In the genomic region with DNA sequence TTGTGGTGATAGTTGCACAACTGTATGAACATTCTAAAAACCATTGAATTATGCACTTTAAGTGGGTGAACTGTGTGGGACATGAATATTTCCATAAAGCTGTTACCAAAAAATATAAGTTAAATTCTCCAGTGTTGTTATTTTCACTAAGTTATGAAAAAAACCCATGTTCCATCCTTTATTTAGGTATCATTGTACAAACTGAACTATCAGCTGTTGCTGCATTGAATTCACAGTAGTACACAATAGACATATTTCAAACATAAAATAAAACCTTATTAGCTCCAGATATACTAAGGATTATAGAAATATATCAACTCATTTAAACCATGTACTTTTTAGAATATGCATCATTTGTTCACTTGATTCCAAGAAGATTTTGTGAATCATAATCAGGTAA, we compare ENCODE assay signal across 19 cellular contexts.
A peak's percentile ranks its signal among the peaks of the same experiment; 100 is the strongest.
DNase-seq lines count a peak whose midpoint lies in the region; ATAC-seq, FAIRE-seq and TF ChIP-seq lines count a peak whose summit lies in the region.
"Had no signal": no experiment of that assay in that cellular context is flagged by ENCODE, and none has a peak within 500 bp of the region (broad histone marks: within the 10 kb centered on the region; RNA-seq: fewer than 3 reads in every experiment).

No MANE protein-coding gene starts in this region.

- DNase-seq in HCT116 (ENCODE audit: low read depth, low spot score) (no peak), adipocyte (ENCODE audit: low read depth) (no peak), pancreas (no peak), NCI-H526 treated with DMSO at 0.1 percent for 48 hours (lab: John Stamatoyannopoulos, UW) (no peak), NCI-H748 (lab: John Stamatoyannopoulos, UW; ENCODE audit: unreplicated experiment) (no peak)
- DNase-seq: AML-193; Calu3; CD4-positive, alpha-beta memory T cell; DMS79 treated with DMSO at 0.1 percent for 48 hours; HCEC 1CT had no signal

- ATAC-seq in HCT116: no peak
- ATAC-seq in pancreas: no peak
- ATAC-seq in GM19452 (IDR thresholded peaks at IDR 0.05; ENCODE audit: unreplicated experiment): no peak
- ATAC-seq: A549, GM23338 had no signal

- TF ChIP-seq RAD21 in HCT116 (IDR thresholded peaks at IDR 0.05; ENCODE audit: low read depth): no peak

- H3K4me1 ChIP-seq in HCT116 (ENCODE audit: control insufficient read depth in 1 of 2, insufficient read depth in 2 of 2, low read length in 2 of 2) (no peaks in the 10 kb centered on the region), adipocyte (ENCODE audit: control insufficient read depth, insufficient read depth, low read length) (peaks cover 28% of the 10 kb centered on the region), pancreas (peaks cover 0 to 9% (median 0%) of the 10 kb centered on the region in 3 donors)

- intact Hi-C loops in HCT116 (cut with micrococcal nuclease) (no loop called here), pancreas (cut with DNase I) (no loop called here)

- H3K27me3 ChIP-seq in HCT116 (ENCODE audit: insufficient read depth, low read length) (no peaks in the 10 kb centered on the region), adipocyte (replicated peaks; ENCODE audit: control insufficient read depth, insufficient read depth, low read length) (no peaks in the 10 kb centered on the region), pancreas (no peaks in the 10 kb centered on the region)

- no peaks in the 10 kb centered on the region for H3K79me2 ChIP-seq in HCT116 (ENCODE audit: insufficient read depth, low read length)

- CTCF ChIA-PET in HCT116 (lab: Charles Lee): no interaction called here

- no peak overlapping the region for H2AFZ ChIP-seq in HCT116 (ENCODE audit: low read depth, low read length, poor library complexity, severe bottlenecking)
- H2AFZ ChIP-seq: GM23338 had no signal

- RAD21 ChIA-PET in HCT116 (lab: Charles Lee; ENCODE audit: low non-redundant PET in 1 of 2, low total read pairs in 2 of 2, uncharacterized antibody in 2 of 2, unreplicated experiment in 2 of 2): no interaction called here

- no peak overlapping the region for H3K4me2 ChIP-seq in HCT116 (ENCODE audit: low read length)
- H3K4me2 ChIP-seq: A549, GM23338, KMS-11 had no signal

- no peak for TF ChIP-seq POLR2A in HCT116 (IDR thresholded peaks at IDR 0.05; ENCODE audit: borderline replicate concordance, extremely low read depth, insufficient read depth, insufficient read length)

- BruUV-seq in HCT116 (replicated peaks; lab: Mats Ljungman, UMichigan): no TSS peak

- POLR2A ChIA-PET in HCT116 (lab: Charles Lee): no interaction called here

- TF ChIP-seq CTCF in HCT116 (IDR thresholded peaks at IDR 0.05 in 2 of 3, conservative IDR thresholded peaks at IDR 0.05 in 1 of 3; ENCODE audit: borderline replicate concordance in 1 of 3, insufficient read depth in 1 of 3, low read depth in 2 of 3, low read length in 2 of 3) (no peak), pancreas (IDR thresholded peaks at IDR 0.05) (no peak)

- H3K4me3 ChIP-seq in HCT116 (replicated peaks in 1 of 2; ENCODE audit: low read depth in 1 of 2, low read length in 2 of 2): no peak overlapping the region
- H3K4me3 ChIP-seq in adipocyte (ENCODE audit: low read length): peak overlapping the region; percentile 42
- no peak overlapping the region for H3K4me3 ChIP-seq in pancreas
- H3K4me3 ChIP-seq: A549, GM23338 had no signal

- FAIRE-seq in G401.6 (lab: Jason Lieb, UNC): peak; percentile 23
- FAIRE-seq in pancreas (lab: Jason Lieb, UNC): peak; percentile 32
- FAIRE-seq: A549, GM12891, GM19239, H54 had no signal

- H3K9ac ChIP-seq in HCT116 (ENCODE audit: low read length): no peak overlapping the region
- H3K9ac ChIP-seq in adipocyte (ENCODE audit: low read length): no peak overlapping the region
- H3K9ac ChIP-seq: KMS-11 had no signal

- H3K27ac ChIP-seq in HCT116 (ENCODE audit: low read depth, low read length): no peak overlapping the region
- no peak overlapping the region for H3K27ac ChIP-seq in pancreas
- H3K27ac ChIP-seq: A549, C4-2B, KMS-11 had no signal

- H3K9me3 ChIP-seq in HCT116 (ENCODE audit: control insufficient read depth in 1 of 2, insufficient read depth in 1 of 2, low read depth in 1 of 2, low read length in 2 of 2) (peaks cover 0 to 13% of the 10 kb centered on the region in 2 experiments; a peak in 1 of 4 replicates), adipocyte (ENCODE audit: control insufficient read depth, low read length) (peaks cover 18% of the 10 kb centered on the region), pancreas (no peaks in the 10 kb centered on the region)

- no peaks in the 10 kb centered on the region for H4K20me1 ChIP-seq in HCT116 (ENCODE audit: insufficient read depth)

- H3K36me3 ChIP-seq in HCT116 (ENCODE audit: control insufficient read depth in 1 of 2, insufficient read depth in 2 of 2, low read length in 2 of 2): no peaks in the 10 kb centered on the region
- no peaks in the 10 kb centered on the region for H3K36me3 ChIP-seq in adipocyte (ENCODE audit: control insufficient read depth, insufficient read depth, low read length, severe bottlenecking)
- H3K36me3 ChIP-seq in pancreas: no peaks in the 10 kb centered on the region

- H3K9me2 ChIP-seq in HCT116 (ENCODE audit: insufficient read depth): no peaks in the 10 kb centered on the region

TF ChIP-seq in HCT116, 20 proteins besides CTCF, POLR2A, EP300 and RAD21:
- TF ChIP-seq TCF7L2 (IDR thresholded peaks at IDR 0.05; ENCODE audit: borderline replicate concordance, extremely low read depth, insufficient read depth, insufficient read length): no peak
- peak; percentile 44; the same call in 1 of the 2 replicates for TF ChIP-seq CBX3 (IDR thresholded peaks at IDR 0.05; ENCODE audit: low read depth)
- TF ChIP-seq EGR1 (IDR thresholded peaks at IDR 0.05; ENCODE audit: low read depth): no peak
